ENCODE assay signal across 1 cellular context in genomic region chr7:141976524-141977245, GRCh38.
TF ChIP-seq lines count a peak whose summit lies in the region.

No MANE protein-coding gene starts in this region.

TF ChIP-seq in GM12878, 131 proteins besides CTCF, POLR2A, EP300 and RAD21:
- TF ChIP-seq POU2F2 (IDR thresholded peaks at IDR 0.05; ENCODE audit: borderline replicate concordance, low read depth, low read length): no peak
- TF ChIP-seq, protein P1, sequence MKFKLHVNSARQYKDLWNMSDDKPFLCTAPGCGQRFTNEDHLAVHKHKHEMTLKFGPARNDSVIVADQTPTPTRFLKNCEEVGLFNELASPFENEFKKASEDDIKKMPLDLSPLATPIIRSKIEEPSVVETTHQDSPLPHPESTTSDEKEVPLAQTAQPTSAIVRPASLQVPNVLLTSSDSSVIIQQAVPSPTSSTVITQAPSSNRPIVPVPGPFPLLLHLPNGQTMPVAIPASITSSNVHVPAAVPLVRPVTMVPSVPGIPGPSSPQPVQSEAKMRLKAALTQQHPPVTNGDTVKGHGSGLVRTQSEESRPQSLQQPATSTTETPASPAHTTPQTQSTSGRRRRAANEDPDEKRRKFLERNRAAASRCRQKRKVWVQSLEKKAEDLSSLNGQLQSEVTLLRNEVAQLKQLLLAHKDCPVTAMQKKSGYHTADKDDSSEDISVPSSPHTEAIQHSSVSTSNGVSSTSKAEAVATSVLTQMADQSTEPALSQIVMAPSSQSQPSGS (IDR thresholded peaks at IDR 0.05; ENCODE audit: low read length): no peak
- no peak for TF ChIP-seq JUNB (IDR thresholded peaks at IDR 0.05)
- TF ChIP-seq RELA (IDR thresholded peaks at IDR 0.05; ENCODE audit: borderline replicate concordance, partially characterized antibody): no peak
- no peak for TF ChIP-seq TBL1XR1 (IDR thresholded peaks at IDR 0.05; ENCODE audit: low read depth, low read length)
- no peak for TF ChIP-seq MEF2B (IDR thresholded peaks at IDR 0.05; ENCODE audit: partially characterized antibody, poor library complexity, severe bottlenecking)
- TF ChIP-seq BACH1 (IDR thresholded peaks at IDR 0.05; ENCODE audit: borderline replicate concordance): no peak
- TF ChIP-seq SRF (IDR thresholded peaks at IDR 0.05; ENCODE audit: low read depth in 2 of 2, low read length in 2 of 2): no peak
- no peak for TF ChIP-seq IKZF1 (conservative IDR thresholded peaks at IDR 0.05)
